In genomic region chr17:80963812-80964211, GRCh38 we compare ENCODE assay signal across 14 cellular contexts. TPM values are rescaled to one million over a fixed set of nuclear protein-coding genes. Genes with fewer than 3 reads are reported as not detected.
A peak's percentile ranks its signal among the peaks of the same experiment; 100 is the strongest.
DNase-seq lines count a peak whose midpoint lies in the region; ATAC-seq and TF ChIP-seq lines count a peak whose summit lies in the region.
"Had no signal": no experiment of that assay in that cellular context is flagged by ENCODE, and none has a peak within 500 bp of the region (broad histone marks: within the 10 kb centered on the region; RNA-seq: fewer than 3 reads in every experiment).

No MANE protein-coding gene starts in this region.

- H3K9me3 ChIP-seq in endodermal cell (ENCODE audit: control insufficient read depth, low read length), result no peaks in the 10 kb centered on the region
- H3K9me3 ChIP-seq in neural cell (ENCODE audit: low read length), result no peaks in the 10 kb centered on the region
- H3K9me3 ChIP-seq in adrenal gland (replicated peaks in 1 of 3), result no peaks in the 10 kb centered on the region
- H3K9me3 ChIP-seq: BLaER1 treated with 17β-estradiol and CSF1 and Interleukin-3, amounts not matched to agents 10 nM and 100 nM had no signal

- H3K4me1 Mint-ChIP-seq in endodermal cell, result no peaks in the 10 kb centered on the region
- H3K4me1 Mint-ChIP-seq in stimulated activated effector memory CD8-positive, alpha-beta T cell treated with anti-CD3 and anti-CD28 coated beads, Interleukin-12 subunit alpha, Interleukin-12 subunit beta, amount 100 ng/mL, for 72 hours, result no peaks in the 10 kb centered on the region
- no peaks in the 10 kb centered on the region for H3K4me1 Mint-ChIP-seq in Calu3 (ENCODE audit: low read depth, unreplicated experiment)
- H3K4me1 Mint-ChIP-seq: CD4-positive, CD25-positive, alpha-beta regulatory T cell had no signal

- H3K27me3 ChIP-seq in H7 (ENCODE audit: control insufficient read depth, insufficient read depth, low read length) (no peaks in the 10 kb centered on the region), endodermal cell (ENCODE audit: control insufficient read depth, insufficient read depth, low read length, poor library complexity, severe bottlenecking) (no peaks in the 10 kb centered on the region), neural cell (ENCODE audit: insufficient read depth, low read depth, low read length) (no peaks in the 10 kb centered on the region), adrenal gland (no peaks in the 10 kb centered on the region)
- H3K27me3 ChIP-seq: BLaER1 treated with 17β-estradiol and CSF1 and Interleukin-3, amounts not matched to agents 10 nM and 100 nM had no signal

- H3K36me3 Mint-ChIP-seq in endodermal cell (ENCODE audit: low read depth) (peaks cover 15% of the 10 kb centered on the region), Calu3 (ENCODE audit: insufficient read depth, unreplicated experiment) (peaks cover 44% of the 10 kb centered on the region)
- peaks cover 71% of the 10 kb centered on the region for H3K36me3 Mint-ChIP-seq in stimulated activated effector memory CD8-positive, alpha-beta T cell treated with anti-CD3 and anti-CD28 coated beads, Interleukin-12 subunit alpha, Interleukin-12 subunit beta, amount 100 ng/mL, for 72 hours
- H3K36me3 Mint-ChIP-seq: CD4-positive, CD25-positive, alpha-beta regulatory T cell had no signal

- no peak for ATAC-seq in stimulated activated effector memory CD8-positive, alpha-beta T cell treated with anti-CD3 and anti-CD28 coated beads, Interleukin-12 subunit alpha, Interleukin-12 subunit beta, amount 100 ng/mL, for 72 hours
- no peak for ATAC-seq in HG03439 (IDR thresholded peaks at IDR 0.05; ENCODE audit: unreplicated experiment)

- DNase-seq in H7 (peak; percentile 60), endodermal cell (no peak), Calu3 (no peak), adrenal gland (no peak)
- DNase-seq in stimulated activated effector memory CD8-positive, alpha-beta T cell treated with anti-CD3 and anti-CD28 coated beads, Interleukin-12 subunit alpha, Interleukin-12 subunit beta, amount 100 ng/mL, for 72 hours (ENCODE audit: low spot score in 2 of 2), result no peak
- DNase-seq: ACHN; CD4-positive, CD25-positive, alpha-beta regulatory T cell; DMS 273 treated with DMSO at 0.1 percent for 48 hours; HCEC 1CT; HFFc6; IMR-90 had no signal

- BruUV-seq in Calu3 (replicated peaks; lab: Mats Ljungman, UMichigan), result no TSS peak

- H3K36me3 ChIP-seq in H7 (replicated peaks; ENCODE audit: control insufficient read depth, insufficient read depth, low read length) (no peaks in the 10 kb centered on the region), endodermal cell (ENCODE audit: control insufficient read depth, insufficient read depth, low read length) (no peaks in the 10 kb centered on the region), neural cell (ENCODE audit: insufficient read depth, low read length) (no peaks in the 10 kb centered on the region), adrenal gland (replicated peaks in 1 of 2) (no peaks in the 10 kb centered on the region)

- H3K9me3 Mint-ChIP-seq in endodermal cell (no peaks in the 10 kb centered on the region), Calu3 (ENCODE audit: low read depth, unreplicated experiment) (no peaks in the 10 kb centered on the region)
- H3K9me3 Mint-ChIP-seq in stimulated activated effector memory CD8-positive, alpha-beta T cell treated with anti-CD3 and anti-CD28 coated beads, Interleukin-12 subunit alpha, Interleukin-12 subunit beta, amount 100 ng/mL, for 72 hours, result no peaks in the 10 kb centered on the region
- H3K9me3 Mint-ChIP-seq: CD4-positive, CD25-positive, alpha-beta regulatory T cell; HFFc6 had no signal

- no peak for TF ChIP-seq CTCF in endodermal cell (conservative IDR thresholded peaks at IDR 0.05)
- no peak for TF ChIP-seq CTCF in neural cell (IDR thresholded peaks at IDR 0.05; ENCODE audit: poor library complexity, severe bottlenecking)
- TF ChIP-seq CTCF in Calu3 (IDR thresholded peaks at IDR 0.05; ENCODE audit: unreplicated experiment), result no peak
- no peak for TF ChIP-seq CTCF in adrenal gland (IDR thresholded peaks at IDR 0.05)

- no peak overlapping the region for H2AFZ ChIP-seq in neural cell (ENCODE audit: low read depth, low read length)

- H3K4me2 ChIP-seq in neural cell (ENCODE audit: low read length), result no peak overlapping the region
- H3K4me2 ChIP-seq: BLaER1 treated with 17β-estradiol and CSF1 and Interleukin-3, amounts not matched to agents 10 nM and 100 nM had no signal

- H3K9ac ChIP-seq in endodermal cell (ENCODE audit: extremely low read depth, low read length, poor library complexity, severe bottlenecking), result no peak overlapping the region
- H3K9ac ChIP-seq in neural cell (ENCODE audit: low read length), result peak overlapping the region; percentile 58
- H3K9ac ChIP-seq: BLaER1 treated with 17β-estradiol and CSF1 and Interleukin-3, amounts not matched to agents 10 nM and 100 nM had no signal

- TF ChIP-seq POLR2A in adrenal gland (IDR thresholded peaks at IDR 0.05), result no peak

- CTCF ChIA-PET in Calu3 (lab: Charles Lee), result no interaction called here

- TF ChIP-seq EP300 in neural cell (conservative IDR thresholded peaks at IDR 0.05; ENCODE audit: poor library complexity, severe bottlenecking), result no peak

- H3K4me3 ChIP-seq in H7 (ENCODE audit: insufficient read depth, low read depth, low read length) (no peak overlapping the region), endodermal cell (ENCODE audit: low read length) (no peak overlapping the region), neural cell (ENCODE audit: low read length) (peak overlapping the region; percentile 34), adrenal gland (no peak overlapping the region)
- H3K4me3 ChIP-seq: BLaER1 treated with 17β-estradiol and CSF1 and Interleukin-3, amounts not matched to agents 10 nM and 100 nM had no signal

- no peaks in the 10 kb centered on the region for H3K79me2 ChIP-seq in neural cell (replicated peaks; ENCODE audit: insufficient read depth, low read length)

- WGBS in endodermal cell (ENCODE audit: insufficient coverage in 1 of 2, insufficient read length in 1 of 2), 2 experiments, result 92 to 93% methylated on average over 16 to 25 of the region's 25 CpGs
- WGBS in adrenal gland, 4 donors, result 67 to 94% (median 90%) methylated on average over 3 to 25 of the region's 25 CpGs; no CpG with 5 or more reads in 1 of the 4 donors

- no peaks in the 10 kb centered on the region for H4K20me1 ChIP-seq in neural cell (ENCODE audit: insufficient read depth)

- intact Hi-C loops in Calu3 (cut with micrococcal nuclease; ENCODE audit: unreplicated experiment), result no loop called here
- intact Hi-C loops in adrenal gland (cut with DNase I), result no loop called here

- H3K27me3 Mint-ChIP-seq in endodermal cell (ENCODE audit: insufficient read depth), result no peaks in the 10 kb centered on the region
- H3K27me3 Mint-ChIP-seq in Calu3 (ENCODE audit: unreplicated experiment), result peaks cover 2% of the 10 kb centered on the region
- H3K27me3 Mint-ChIP-seq: CD4-positive, CD25-positive, alpha-beta regulatory T cell had no signal

- H3K4me1 ChIP-seq in endodermal cell (ENCODE audit: control insufficient read depth, insufficient read depth, low read length), result no peaks in the 10 kb centered on the region
- peaks cover 3 to 20% of the 10 kb centered on the region in 2 donors for H3K4me1 ChIP-seq in adrenal gland (replicated peaks in 1 of 2)

- no peak for TF ChIP-seq RAD21 in neural cell (conservative IDR thresholded peaks at IDR 0.05)

- H3K9me2 ChIP-seq in neural cell (ENCODE audit: insufficient read depth, low read length), result no peaks in the 10 kb centered on the region

- H3K27ac Mint-ChIP-seq in endodermal cell (no peak overlapping the region), Calu3 (ENCODE audit: unreplicated experiment) (no peak overlapping the region)
- peak overlapping the region; percentile 63 for H3K27ac Mint-ChIP-seq in stimulated activated effector memory CD8-positive, alpha-beta T cell treated with anti-CD3 and anti-CD28 coated beads, Interleukin-12 subunit alpha, Interleukin-12 subunit beta, amount 100 ng/mL, for 72 hours
- H3K27ac Mint-ChIP-seq: CD4-positive, CD25-positive, alpha-beta regulatory T cell; HFFc6 had no signal

- H3K4me3 Mint-ChIP-seq in endodermal cell (no peak overlapping the region), Calu3 (ENCODE audit: low read depth, unreplicated experiment) (no peak overlapping the region)
- no peak overlapping the region for H3K4me3 Mint-ChIP-seq in stimulated activated effector memory CD8-positive, alpha-beta T cell treated with anti-CD3 and anti-CD28 coated beads, Interleukin-12 subunit alpha, Interleukin-12 subunit beta, amount 100 ng/mL, for 72 hours
- H3K4me3 Mint-ChIP-seq: CD4-positive, CD25-positive, alpha-beta regulatory T cell; HFFc6 had no signal

- H3K27ac ChIP-seq in endodermal cell (ENCODE audit: low read depth, low read length) (peak overlapping the region; percentile 76), neural cell (ENCODE audit: low read length) (peak overlapping the region; percentile 79), adrenal gland (no peak overlapping the region)
- H3K27ac ChIP-seq: BLaER1 treated with 17β-estradiol and CSF1 and Interleukin-3, amounts not matched to agents 10 nM and 100 nM had no signal

- H3F3A ChIP-seq in neural cell (ENCODE audit: insufficient read depth, low read length, poor library complexity, severe bottlenecking), result no peaks in the 10 kb centered on the region

TF ChIP-seq in neural cell, 6 proteins besides CTCF, POLR2A, EP300 and RAD21 (continues in another document):
- TF ChIP-seq POLR2AphosphoS5 (IDR thresholded peaks at IDR 0.05), result no peak
- TF ChIP-seq MXI1 (conservative IDR thresholded peaks at IDR 0.05; ENCODE audit: poor library complexity, severe bottlenecking), result no peak
- no peak for TF ChIP-seq EZH2 (IDR thresholded peaks at IDR 0.05; ENCODE audit: borderline replicate concordance, insufficient read depth, low read length, poor library complexity, severe bottlenecking)
- TF ChIP-seq TAF1 (IDR thresholded peaks at IDR 0.05; ENCODE audit: low read depth), result no peak
- TF ChIP-seq SMC3 (conservative IDR thresholded peaks at IDR 0.05; ENCODE audit: poor library complexity), result no peak

RNA-seq across cellular contexts. Expression of gene CHMP6, which starts 27.8 kb away (rescaled TPM):
- 13.0 and 15.0 TPM in 2 replicates for total RNA-seq in H7 (2014; rRNA removed; shearing (Covaris generic))
- total RNA-seq in endodermal cell (10 to 100 TPM; 28.4 to 32.5 TPM), Calu3 (2022) (25.5 and 27.9 TPM in 2 replicates), adrenal gland (10 to 100 TPM; 22.6 to 35.3 (median 27.0) TPM)
- polyA plus RNA-seq in endodermal cell (2013, experiment 1 of 2), result 23.4 TPM
- 20.2 TPM for polyA plus RNA-seq in endodermal cell (2013, experiment 2 of 2)
- polyA plus RNA-seq in neural cell (32.8 and 35.1 TPM in 2 replicates), adrenal gland (10 to 100 TPM; 23.8 to 33.7 (median 24.4) TPM)
- polyA minus RNA-seq in neural cell, result 32.0 and 34.6 TPM in 2 replicates

Comparison
In these comparisons a context has a peak if more than half of its experiments do, and no peak if none do; other contexts are left out.
1. H3K27ac ChIP-seq: peak in endodermal cell (single experiment) and neural cell (single experiment); none in adrenal gland (0 of 5).